ENCODE assay signal across 19 cellular contexts in the genomic region with DNA sequence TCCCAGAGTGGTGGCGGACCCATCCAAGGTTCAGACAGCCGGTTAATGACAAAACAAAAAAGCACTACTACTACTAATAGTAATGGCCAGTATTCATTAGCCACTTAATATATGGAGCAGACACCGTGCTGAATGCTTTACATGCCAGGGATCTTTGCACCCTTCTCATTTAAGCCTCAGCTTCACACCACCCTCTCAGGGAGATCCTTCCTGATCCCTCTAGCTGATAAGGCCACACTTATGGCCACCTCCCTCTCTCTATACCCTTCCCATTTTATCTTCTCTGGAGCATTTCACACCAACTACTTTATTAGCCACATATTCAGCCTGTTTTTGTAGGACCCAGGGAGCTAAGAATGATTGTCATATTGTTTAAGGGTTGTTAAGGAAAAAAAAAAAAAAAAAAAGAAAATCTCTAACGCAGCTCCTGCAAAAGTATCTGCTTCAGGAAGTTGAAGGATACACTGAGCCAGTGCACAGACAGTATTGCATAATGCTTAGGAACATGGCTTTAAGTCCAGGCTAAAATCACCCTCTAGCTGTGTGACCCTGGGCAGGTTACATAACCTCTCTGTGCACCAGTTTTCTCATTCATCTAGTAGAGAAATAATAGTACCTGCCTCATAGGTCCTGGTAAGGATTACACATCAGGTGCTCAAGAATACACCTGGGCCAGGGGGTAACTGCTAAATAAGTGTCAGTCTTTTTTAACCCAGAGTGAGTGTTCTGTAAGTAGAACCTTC. TPM values are rescaled to one million over a fixed set of nuclear protein-coding genes. Genes with fewer than 3 reads are reported as not detected.
DNase-seq lines count a peak whose midpoint lies in the region; ATAC-seq and TF ChIP-seq lines count a peak whose summit lies in the region.
"Had no signal": no experiment of that assay in that cellular context is flagged by ENCODE, and none has a peak within 500 bp of the region (broad histone marks: within the 10 kb centered on the region; RNA-seq: fewer than 3 reads in every experiment).

No MANE protein-coding gene starts in this region.

- no peaks in the 10 kb centered on the region; the same call in 1 of the 2 replicates for H3K27me3 Mint-ChIP-seq in HFFc6 (ENCODE audit: insufficient read depth)
- no peaks in the 10 kb centered on the region for H3K27me3 Mint-ChIP-seq in brain

- H3K27ac Mint-ChIP-seq in HFFc6 (peak overlapping the region; percentile 2; the same call in 1 of the 2 replicates), brain (peak overlapping the region; percentile 3 to 92 (median 90))
- H3K27ac Mint-ChIP-seq: effector memory CD8-positive, alpha-beta T cell; memory B cell; stimulated activated naive CD8-positive, alpha-beta T cell treated with anti-CD3 and anti-CD28 coated beads, Interleukin-15, Interleukin-2, amounts not matched to agents 100 ng/mL and 50 ng/mL, for 24 hours had no signal

- H3K4me1 ChIP-seq in subcutaneous abdominal adipose tissue (ENCODE audit: control insufficient read depth in 5 of 5, insufficient read depth in 5 of 5, low read length in 5 of 5), result peaks cover 16 to 84% (median 69%) of the 10 kb centered on the region in 5 donors

- H3K4me1 Mint-ChIP-seq in HFFc6 (ENCODE audit: low read depth), result peaks cover 82% of the 10 kb centered on the region
- peaks cover 94% of the 10 kb centered on the region for H3K4me1 Mint-ChIP-seq in brain
- H3K4me1 Mint-ChIP-seq: memory B cell had no signal

- no peak for DNase-seq in HFFc6
- DNase-seq in cerebellum (ENCODE audit: low spot score), result no peak
- DNase-seq in H7, result no peak
- DNase-seq: activated CD4-positive, alpha-beta T cell treated with anti-CD3 and anti-CD28 coated beads for 1 hour; activated CD8-positive, alpha-beta memory T cell treated with anti-CD3 and anti-CD28 coated beads, Interleukin-2, amount 50 U/mL, for 4 hours; AML-193; body of pancreas; effector memory CD8-positive, alpha-beta T cell; foreskin keratinocyte; Kasumi-1; NCI-H146; NCI-H446 had no signal

- peak overlapping the region; percentile 6 for H3K27ac ChIP-seq in layer of hippocampus (ENCODE audit: low read depth, low read length)
- peak overlapping the region; percentile 1 for H3K27ac ChIP-seq in subcutaneous abdominal adipose tissue (ENCODE audit: low read depth, low read length)
- H3K27ac ChIP-seq: foreskin keratinocyte had no signal

- H3K9ac ChIP-seq in subcutaneous abdominal adipose tissue (ENCODE audit: low read length in 5 of 5), result no peak overlapping the region

- no peaks in the 10 kb centered on the region for H3K9me3 ChIP-seq in subcutaneous abdominal adipose tissue (ENCODE audit: control insufficient read depth in 5 of 5, low read length in 5 of 5)
- H3K9me3 ChIP-seq: body of pancreas had no signal

- H3K27me3 ChIP-seq in layer of hippocampus (ENCODE audit: control insufficient read depth, insufficient read depth, low read length) (no peaks in the 10 kb centered on the region), subcutaneous abdominal adipose tissue (ENCODE audit: control insufficient read depth in 5 of 5, insufficient read depth in 4 of 5, low read length in 5 of 5) (no peaks in the 10 kb centered on the region), H7 (ENCODE audit: control insufficient read depth, insufficient read depth, low read length) (no peaks in the 10 kb centered on the region)
- H3K27me3 ChIP-seq: body of pancreas, foreskin keratinocyte had no signal

- H3K4me3 ChIP-seq in subcutaneous abdominal adipose tissue (ENCODE audit: low read depth in 1 of 5, low read length in 5 of 5) (no peak overlapping the region), H7 (ENCODE audit: insufficient read depth, low read depth, low read length) (no peak overlapping the region)
- H3K4me3 ChIP-seq: body of pancreas had no signal

- no peak for ATAC-seq in HG03571 (IDR thresholded peaks at IDR 0.05; ENCODE audit: unreplicated experiment)
- no peak for ATAC-seq in GM19395 (IDR thresholded peaks at IDR 0.05; ENCODE audit: unreplicated experiment)
- ATAC-seq: effector memory CD8-positive, alpha-beta T cell; foreskin keratinocyte had no signal

- TF ChIP-seq CTCF in HFFc6 (IDR thresholded peaks at IDR 0.05) (no peak), brain (conservative IDR thresholded peaks at IDR 0.05) (no peak)

- H3K4me3 Mint-ChIP-seq in HFFc6 (no peak overlapping the region), brain (peak overlapping the region in 4 of 5 experiments; percentile 25 to 68 (median 38))
- H3K4me3 Mint-ChIP-seq: effector memory CD8-positive, alpha-beta T cell; memory B cell; stimulated activated naive CD8-positive, alpha-beta T cell treated with anti-CD3 and anti-CD28 coated beads, Interleukin-15, Interleukin-2, amounts not matched to agents 100 ng/mL and 50 ng/mL, for 24 hours had no signal

- H3K36me3 Mint-ChIP-seq in HFFc6 (ENCODE audit: low read depth), result peaks cover 16% of the 10 kb centered on the region; the same call in 1 of the 2 replicates
- H3K36me3 Mint-ChIP-seq in brain, result peaks cover 11% of the 10 kb centered on the region
- H3K36me3 Mint-ChIP-seq: memory B cell had no signal

- H3K36me3 ChIP-seq in subcutaneous abdominal adipose tissue (ENCODE audit: control insufficient read depth in 5 of 5, insufficient read depth in 5 of 5, low read length in 5 of 5) (peaks cover 0 to 8% (median 4%) of the 10 kb centered on the region in 5 donors), H7 (replicated peaks; ENCODE audit: control insufficient read depth, insufficient read depth, low read length) (no peaks in the 10 kb centered on the region)

- H3K9me3 Mint-ChIP-seq in HFFc6 (no peaks in the 10 kb centered on the region), brain (no peaks in the 10 kb centered on the region)
- H3K9me3 Mint-ChIP-seq: effector memory CD8-positive, alpha-beta T cell; memory B cell; stimulated activated naive CD8-positive, alpha-beta T cell treated with anti-CD3 and anti-CD28 coated beads, Interleukin-15, Interleukin-2, amounts not matched to agents 100 ng/mL and 50 ng/mL, for 24 hours had no signal

RNA-seq across cellular contexts. Expression of a gene that starts 29.4 kb away (rescaled TPM):
- total RNA-seq in HFFc6 (2021; fragmentation: NEBNext Ultra II Directional; extraction: Animal tissue kit (Norgen Biotek cat#: 25700)), result 10 to 100 TPM; 11.0 to 37.3 (median 14.1) TPM
- polyA plus RNA-seq in brain (ENCODE audit: insufficient read depth, low read depth, low replicate concordance), result 11.5 TPM
- total RNA-seq in cerebellum, result 43.6 TPM
- 13.6 and 23.1 TPM in 2 replicates for total RNA-seq in H7 (2014; rRNA removed; shearing (Covaris generic))
